Comparison of ENCODE assay signal across 1 cellular context in the genomic region with DNA sequence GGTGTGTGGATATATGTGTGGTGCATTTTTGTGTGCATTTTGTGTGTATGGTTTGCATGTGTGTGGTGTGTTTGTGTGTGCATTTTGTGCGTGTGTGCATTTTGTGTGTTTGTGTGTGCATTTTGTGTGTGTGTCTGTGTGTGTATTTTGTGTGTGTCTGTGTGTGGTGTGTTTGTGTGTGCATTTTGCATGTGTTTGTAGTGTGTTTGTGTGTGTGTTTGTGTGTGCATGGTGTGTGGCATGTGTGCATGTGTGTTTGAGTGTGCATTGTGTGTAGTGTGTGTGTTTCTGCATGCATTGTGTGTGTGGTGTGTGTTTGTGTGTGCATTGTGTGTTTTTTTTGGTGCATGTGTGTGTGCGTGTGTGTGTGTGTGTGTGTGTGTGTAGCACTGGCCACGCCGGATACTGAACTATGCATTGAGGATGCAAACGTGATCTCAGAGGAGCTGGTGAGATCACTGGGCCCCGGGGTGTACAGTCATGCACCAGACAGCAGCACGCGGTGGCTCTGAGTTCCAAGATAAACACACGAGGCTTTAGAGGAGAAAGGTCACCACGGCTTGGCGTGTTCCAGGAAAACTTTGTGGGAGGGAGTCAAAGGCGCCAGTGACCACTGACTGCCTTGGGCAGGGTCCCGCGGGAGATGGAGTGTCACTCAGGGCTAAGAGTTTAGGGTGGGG.
TF ChIP-seq lines count a peak whose summit lies in the region.

No MANE protein-coding gene starts in this region.

TF ChIP-seq in HepG2, 621 proteins besides CTCF, POLR2A, EP300 and RAD21 (continued from another document):
- TF ChIP-seq, protein P1, sequence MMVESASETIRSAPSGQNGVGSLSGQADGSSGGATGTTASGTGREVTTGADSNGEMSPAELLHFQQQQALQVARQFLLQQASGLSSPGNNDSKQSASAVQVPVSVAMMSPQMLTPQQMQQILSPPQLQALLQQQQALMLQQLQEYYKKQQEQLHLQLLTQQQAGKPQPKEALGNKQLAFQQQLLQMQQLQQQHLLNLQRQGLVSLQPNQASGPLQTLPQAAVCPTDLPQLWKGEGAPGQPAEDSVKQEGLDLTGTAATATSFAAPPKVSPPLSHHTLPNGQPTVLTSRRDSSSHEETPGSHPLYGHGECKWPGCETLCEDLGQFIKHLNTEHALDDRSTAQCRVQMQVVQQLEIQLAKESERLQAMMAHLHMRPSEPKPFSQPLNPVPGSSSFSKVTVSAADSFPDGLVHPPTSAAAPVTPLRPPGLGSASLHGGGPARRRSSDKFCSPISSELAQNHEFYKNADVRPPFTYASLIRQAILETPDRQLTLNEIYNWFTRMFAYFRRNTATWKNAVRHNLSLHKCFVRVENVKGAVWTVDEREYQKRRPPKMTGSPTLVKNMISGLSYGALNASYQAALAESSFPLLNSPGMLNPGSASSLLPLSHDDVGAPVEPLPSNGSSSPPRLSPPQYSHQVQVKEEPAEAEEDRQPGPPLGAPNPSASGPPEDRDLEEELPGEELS (CRISPR knock-in tag; IDR thresholded peaks at IDR 0.05): 0 out of 2 replicates have a peak, but pooled peaks have one; percentile 29
- TF ChIP-seq ZNF207 (IDR thresholded peaks at IDR 0.05; ENCODE audit: borderline replicate concordance): peak; percentile 40; the same call in 1 of the 2 replicates
- TF ChIP-seq, protein P2, sequence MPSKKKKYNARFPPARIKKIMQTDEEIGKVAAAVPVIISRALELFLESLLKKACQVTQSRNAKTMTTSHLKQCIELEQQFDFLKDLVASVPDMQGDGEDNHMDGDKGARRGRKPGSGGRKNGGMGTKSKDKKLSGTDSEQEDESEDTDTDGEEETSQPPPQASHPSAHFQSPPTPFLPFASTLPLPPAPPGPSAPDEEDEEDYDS (CRISPR knock-in tag; IDR thresholded peaks at IDR 0.05): 0 out of 2 replicates have a peak, but pooled peaks have one; percentile 23
- TF ChIP-seq NR2C2 (CRISPR knock-in tag; IDR thresholded peaks at IDR 0.05; ENCODE audit: borderline replicate concordance): peak; percentile 55
- 0 out of 2 replicates have a peak, but pooled peaks have one; percentile 19 for TF ChIP-seq FOXA1 (IDR thresholded peaks at IDR 0.05)
- TF ChIP-seq FOXA1 (CRISPR knock-in tag; IDR thresholded peaks at IDR 0.05): peak; percentile 61
- TF ChIP-seq FOSL2 (CRISPR knock-in tag; IDR thresholded peaks at IDR 0.05): peak; percentile 85
- no peak for TF ChIP-seq ZFP41 (CRISPR knock-in tag; IDR thresholded peaks at IDR 0.05; ENCODE audit: borderline replicate concordance)
- 0 out of 2 replicates have a peak, but pooled peaks have one; percentile 13 for TF ChIP-seq BORCS8-MEF2B (CRISPR knock-in tag; IDR thresholded peaks at IDR 0.05)
- TF ChIP-seq RXRB (CRISPR knock-in tag; IDR thresholded peaks at IDR 0.05; ENCODE audit: borderline replicate concordance): peak; percentile 87
- TF ChIP-seq, protein P3, sequence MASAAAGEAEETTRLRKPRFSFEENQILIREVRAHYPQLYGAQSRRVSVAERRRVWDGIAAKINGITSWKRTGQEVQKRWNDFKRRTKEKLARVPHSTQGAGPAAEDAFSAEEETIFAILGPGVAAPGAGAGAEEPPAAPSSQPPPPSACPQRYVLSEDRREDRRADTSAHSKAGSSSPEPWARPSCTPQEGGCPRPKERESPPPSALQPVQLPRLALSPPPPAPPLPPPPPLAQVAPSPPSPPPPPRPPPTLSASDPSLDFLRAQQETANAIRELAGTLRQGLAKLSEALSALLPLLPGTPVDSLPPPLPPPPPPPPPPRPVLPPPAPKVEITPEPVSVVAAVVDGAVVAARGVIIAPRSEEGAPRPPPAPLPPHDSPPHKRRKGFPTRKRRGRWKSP (CRISPR knock-in tag; IDR thresholded peaks at IDR 0.05): peak; percentile 57; the same call in 1 of the 2 replicates
- TF ChIP-seq NRL (CRISPR knock-in tag; IDR thresholded peaks at IDR 0.05; ENCODE audit: borderline replicate concordance): peak; percentile 48; the same call in 1 of the 2 replicates
- peak; percentile 20; the same call in 1 of the 2 replicates for TF ChIP-seq MIER3 (CRISPR knock-in tag; IDR thresholded peaks at IDR 0.05; ENCODE audit: borderline replicate concordance)
- TF ChIP-seq, protein P4, sequence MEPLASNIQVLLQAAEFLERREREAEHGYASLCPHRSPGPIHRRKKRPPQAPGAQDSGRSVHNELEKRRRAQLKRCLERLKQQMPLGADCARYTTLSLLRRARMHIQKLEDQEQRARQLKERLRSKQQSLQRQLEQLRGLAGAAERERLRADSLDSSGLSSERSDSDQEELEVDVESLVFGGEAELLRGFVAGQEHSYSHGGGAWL (CRISPR knock-in tag; IDR thresholded peaks at IDR 0.05): 0 out of 2 replicates have a peak, but pooled peaks have one; percentile 29
- TF ChIP-seq SALL1 (CRISPR knock-in tag; IDR thresholded peaks at IDR 0.05): peak; percentile 68
- TF ChIP-seq FLYWCH1 (CRISPR knock-in tag; IDR thresholded peaks at IDR 0.05): no peak
- TF ChIP-seq, protein P5, sequence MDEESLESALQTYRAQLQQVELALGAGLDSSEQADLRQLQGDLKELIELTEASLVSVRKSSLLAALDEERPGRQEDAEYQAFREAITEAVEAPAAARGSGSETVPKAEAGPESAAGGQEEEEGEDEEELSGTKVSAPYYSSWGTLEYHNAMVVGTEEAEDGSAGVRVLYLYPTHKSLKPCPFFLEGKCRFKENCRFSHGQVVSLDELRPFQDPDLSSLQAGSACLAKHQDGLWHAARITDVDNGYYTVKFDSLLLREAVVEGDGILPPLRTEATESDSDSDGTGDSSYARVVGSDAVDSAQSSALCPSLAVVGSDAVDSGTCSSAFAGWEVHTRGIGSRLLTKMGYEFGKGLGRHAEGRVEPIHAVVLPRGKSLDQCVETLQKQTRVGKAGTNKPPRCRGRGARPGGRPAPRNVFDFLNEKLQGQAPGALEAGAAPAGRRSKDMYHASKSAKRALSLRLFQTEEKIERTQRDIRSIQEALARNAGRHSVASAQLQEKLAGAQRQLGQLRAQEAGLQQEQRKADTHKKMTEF (CRISPR knock-in tag; IDR thresholded peaks at IDR 0.05): 0 out of 2 replicates have a peak, but pooled peaks have one; percentile 39
- no peak for TF ChIP-seq ZNF496 (CRISPR knock-in tag; IDR thresholded peaks at IDR 0.05; ENCODE audit: insufficient replicate concordance)
- TF ChIP-seq, protein P6, sequence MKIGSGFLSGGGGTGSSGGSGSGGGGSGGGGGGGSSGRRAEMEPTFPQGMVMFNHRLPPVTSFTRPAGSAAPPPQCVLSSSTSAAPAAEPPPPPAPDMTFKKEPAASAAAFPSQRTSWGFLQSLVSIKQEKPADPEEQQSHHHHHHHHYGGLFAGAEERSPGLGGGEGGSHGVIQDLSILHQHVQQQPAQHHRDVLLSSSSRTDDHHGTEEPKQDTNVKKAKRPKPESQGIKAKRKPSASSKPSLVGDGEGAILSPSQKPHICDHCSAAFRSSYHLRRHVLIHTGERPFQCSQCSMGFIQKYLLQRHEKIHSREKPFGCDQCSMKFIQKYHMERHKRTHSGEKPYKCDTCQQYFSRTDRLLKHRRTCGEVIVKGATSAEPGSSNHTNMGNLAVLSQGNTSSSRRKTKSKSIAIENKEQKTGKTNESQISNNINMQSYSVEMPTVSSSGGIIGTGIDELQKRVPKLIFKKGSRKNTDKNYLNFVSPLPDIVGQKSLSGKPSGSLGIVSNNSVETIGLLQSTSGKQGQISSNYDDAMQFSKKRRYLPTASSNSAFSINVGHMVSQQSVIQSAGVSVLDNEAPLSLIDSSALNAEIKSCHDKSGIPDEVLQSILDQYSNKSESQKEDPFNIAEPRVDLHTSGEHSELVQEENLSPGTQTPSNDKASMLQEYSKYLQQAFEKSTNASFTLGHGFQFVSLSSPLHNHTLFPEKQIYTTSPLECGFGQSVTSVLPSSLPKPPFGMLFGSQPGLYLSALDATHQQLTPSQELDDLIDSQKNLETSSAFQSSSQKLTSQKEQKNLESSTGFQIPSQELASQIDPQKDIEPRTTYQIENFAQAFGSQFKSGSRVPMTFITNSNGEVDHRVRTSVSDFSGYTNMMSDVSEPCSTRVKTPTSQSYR (CRISPR knock-in tag; IDR thresholded peaks at IDR 0.05; ENCODE audit: borderline replicate concordance): no peak
- TF ChIP-seq CCAR2 (optimal IDR thresholded peaks at IDR 0.05; ENCODE audit: low read depth, low read length): no peak
- TF ChIP-seq ZSCAN21 (CRISPR knock-in tag; IDR thresholded peaks at IDR 0.05; ENCODE audit: borderline replicate concordance): no peak
- TF ChIP-seq RCOR2 (CRISPR knock-in tag; IDR thresholded peaks at IDR 0.05): 0 out of 2 replicates have a peak, but pooled peaks have one; percentile 18
- 0 out of 2 replicates have a peak, but pooled peaks have one; percentile 40 for TF ChIP-seq ZNF747 (CRISPR knock-in tag; IDR thresholded peaks at IDR 0.05; ENCODE audit: borderline replicate concordance)
- 0 out of 2 replicates have a peak, but pooled peaks have one; percentile 49 for TF ChIP-seq SOX6 (IDR thresholded peaks at IDR 0.05)
- peak; percentile 41; the same call in 1 of the 2 replicates for TF ChIP-seq SOX6 (CRISPR knock-in tag; IDR thresholded peaks at IDR 0.05)
- TF ChIP-seq, protein P7, sequence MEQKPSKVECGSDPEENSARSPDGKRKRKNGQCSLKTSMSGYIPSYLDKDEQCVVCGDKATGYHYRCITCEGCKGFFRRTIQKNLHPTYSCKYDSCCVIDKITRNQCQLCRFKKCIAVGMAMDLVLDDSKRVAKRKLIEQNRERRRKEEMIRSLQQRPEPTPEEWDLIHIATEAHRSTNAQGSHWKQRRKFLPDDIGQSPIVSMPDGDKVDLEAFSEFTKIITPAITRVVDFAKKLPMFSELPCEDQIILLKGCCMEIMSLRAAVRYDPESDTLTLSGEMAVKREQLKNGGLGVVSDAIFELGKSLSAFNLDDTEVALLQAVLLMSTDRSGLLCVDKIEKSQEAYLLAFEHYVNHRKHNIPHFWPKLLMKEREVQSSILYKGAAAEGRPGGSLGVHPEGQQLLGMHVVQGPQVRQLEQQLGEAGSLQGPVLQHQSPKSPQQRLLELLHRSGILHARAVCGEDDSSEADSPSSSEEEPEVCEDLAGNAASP (CRISPR knock-in tag; IDR thresholded peaks at IDR 0.05; ENCODE audit: borderline replicate concordance): peak; percentile 51; the same call in 1 of the 2 replicates
- no peak for TF ChIP-seq CHD2 (IDR thresholded peaks at IDR 0.05; ENCODE audit: low read depth, low read length)
